19 cellular contexts compared by ENCODE assay signal in genomic region chr2:109383505-109384307, GRCh38.
DNase-seq lines count a peak whose midpoint lies in the region; ATAC-seq and TF ChIP-seq lines count a peak whose summit lies in the region.
"Had no signal": no experiment of that assay in that cellular context is flagged by ENCODE, and none has a peak within 500 bp of the region (broad histone marks: within the 10 kb centered on the region; RNA-seq: fewer than 3 reads in every experiment).

No MANE protein-coding gene starts in this region.

- intact Hi-C loops in sigmoid colon (cut with DNase I): no loop called here
- intact Hi-C loops in activated T-helper 1 cell treated with anti-CD3 and anti-CD28 coated beads, Interleukin-12 subunit alpha, Interleukin-12 subunit beta, Interleukin-2, Interleukin-4 antibody, amounts not matched to agents 30 ng/mL and 10 ng/mL and 1 ng/mL, durations not matched to agents 14 hours and 24 hours and 36 hours (cut with micrococcal nuclease): no loop called here

- peaks cover 13 to 22% of the 10 kb centered on the region in 2 experiments; a peak in 2 of 4 replicates for H3K4me1 ChIP-seq in SK-N-SH (ENCODE audit: control insufficient read depth in 1 of 2, insufficient read depth in 2 of 2, low read depth in 1 of 2, low read length in 1 of 2)
- no peaks in the 10 kb centered on the region for H3K4me1 ChIP-seq in RWPE2 (ENCODE audit: insufficient read depth, poor library complexity, severe bottlenecking)
- H3K4me1 ChIP-seq in sigmoid colon: peaks cover 0 to 21% (median 15%) of the 10 kb centered on the region in 4 donors
- H3K4me1 ChIP-seq: BE2C, foreskin keratinocyte, right lobe of liver had no signal

- H3K27me3 ChIP-seq in SK-N-SH (ENCODE audit: insufficient read depth): no peaks in the 10 kb centered on the region
- no peaks in the 10 kb centered on the region for H3K27me3 ChIP-seq in RWPE2 (ENCODE audit: insufficient read depth, poor library complexity, severe bottlenecking)
- H3K27me3 ChIP-seq in sigmoid colon: no peaks in the 10 kb centered on the region
- H3K27me3 ChIP-seq: BE2C, brain microvascular endothelial cell, neutrophil, right lobe of liver had no signal

- H3K27ac Mint-ChIP-seq in activated T-helper 1 cell treated with anti-CD3 and anti-CD28 coated beads, Interleukin-12 subunit alpha, Interleukin-12 subunit beta, Interleukin-2, Interleukin-4 antibody, amounts not matched to agents 30 ng/mL and 10 ng/mL and 1 ng/mL, durations not matched to agents 14 hours and 24 hours and 36 hours: no peak overlapping the region
- H3K27ac Mint-ChIP-seq: activated naive CD8-positive, alpha-beta T cell; dendritic cell treated with granulocyte-macrophage colony-stimulating factor and Interleukin-4, amounts not matched to agents 40 ng/mL and 50 ng/mL, for 4 days; stimulated activated naive B cell treated with anti-CD40 and anti-IgM and Interleukin-4, amounts not matched to agents 10 μg/mL and 1 μg/mL and 100 μg/mL, for 72 hours had no signal

- peaks cover 2% of the 10 kb centered on the region for H3K27me3 Mint-ChIP-seq in activated T-helper 1 cell treated with anti-CD3 and anti-CD28 coated beads, Interleukin-12 subunit alpha, Interleukin-12 subunit beta, Interleukin-2, Interleukin-4 antibody, amounts not matched to agents 30 ng/mL and 10 ng/mL and 1 ng/mL, durations not matched to agents 14 hours and 24 hours and 36 hours (ENCODE audit: insufficient read depth)
- H3K27me3 Mint-ChIP-seq: activated naive CD8-positive, alpha-beta T cell; stimulated activated naive B cell treated with anti-CD40 and anti-IgM and Interleukin-4, amounts not matched to agents 10 μg/mL and 1 μg/mL and 100 μg/mL, for 72 hours had no signal

- no peak for TF ChIP-seq RAD21 in SK-N-SH (IDR thresholded peaks at IDR 0.05; ENCODE audit: low read length)

- H3K9me3 ChIP-seq in SK-N-SH: no peaks in the 10 kb centered on the region
- H3K9me3 ChIP-seq in RWPE2 (ENCODE audit: severe bottlenecking): no peaks in the 10 kb centered on the region
- H3K9me3 ChIP-seq in sigmoid colon: no peaks in the 10 kb centered on the region
- H3K9me3 ChIP-seq: BE2C, neutrophil, right lobe of liver had no signal

- H3K9ac ChIP-seq in SK-N-SH: no peak overlapping the region

- TF ChIP-seq CTCF in SK-N-SH (IDR thresholded peaks at IDR 0.05) (no peak), RWPE2 (IDR thresholded peaks at IDR 0.05; ENCODE audit: poor library complexity, severe bottlenecking) (no peak), sigmoid colon (IDR thresholded peaks at IDR 0.05) (no peak)

- H3K79me2 ChIP-seq in SK-N-SH (ENCODE audit: insufficient read depth): no peaks in the 10 kb centered on the region

- H3K36me3 ChIP-seq in SK-N-SH (replicated peaks in 1 of 2; ENCODE audit: control insufficient read depth in 1 of 2, insufficient read depth in 2 of 2, low read length in 1 of 2): no peaks in the 10 kb centered on the region
- no peaks in the 10 kb centered on the region for H3K36me3 ChIP-seq in RWPE2 (ENCODE audit: low read depth)
- no peaks in the 10 kb centered on the region for H3K36me3 ChIP-seq in sigmoid colon
- H3K36me3 ChIP-seq: BE2C, brain microvascular endothelial cell, neutrophil, right lobe of liver had no signal

- no peak for TF ChIP-seq POLR2A in sigmoid colon (IDR thresholded peaks at IDR 0.05)

- H2AFZ ChIP-seq in SK-N-SH (ENCODE audit: low read depth): no peak overlapping the region

- no peaks in the 10 kb centered on the region for H3K9me3 Mint-ChIP-seq in activated T-helper 1 cell treated with anti-CD3 and anti-CD28 coated beads, Interleukin-12 subunit alpha, Interleukin-12 subunit beta, Interleukin-2, Interleukin-4 antibody, amounts not matched to agents 30 ng/mL and 10 ng/mL and 1 ng/mL, durations not matched to agents 14 hours and 24 hours and 36 hours
- H3K9me3 Mint-ChIP-seq: dendritic cell treated with granulocyte-macrophage colony-stimulating factor and Interleukin-4, amounts not matched to agents 40 ng/mL and 50 ng/mL, for 4 days had no signal

- H3K36me3 Mint-ChIP-seq in activated T-helper 1 cell treated with anti-CD3 and anti-CD28 coated beads, Interleukin-12 subunit alpha, Interleukin-12 subunit beta, Interleukin-2, Interleukin-4 antibody, amounts not matched to agents 30 ng/mL and 10 ng/mL and 1 ng/mL, durations not matched to agents 14 hours and 24 hours and 36 hours (ENCODE audit: low read depth): no peaks in the 10 kb centered on the region
- H3K36me3 Mint-ChIP-seq: stimulated activated naive B cell treated with anti-CD40 and anti-IgM and Interleukin-4, amounts not matched to agents 10 μg/mL and 1 μg/mL and 100 μg/mL, for 72 hours had no signal

- H3K4me2 ChIP-seq in SK-N-SH: peak overlapping the region; percentile 43

- no peak for TF ChIP-seq EP300 in SK-N-SH (IDR thresholded peaks at IDR 0.05; ENCODE audit: borderline replicate concordance in 1 of 2, low read depth in 1 of 2, low read length in 1 of 2)
- TF ChIP-seq EP300 in sigmoid colon (IDR thresholded peaks at IDR 0.05): no peak

- H3K9me2 ChIP-seq in SK-N-SH: no peaks in the 10 kb centered on the region

- 90% methylated on average over 19 of the region's 19 CpGs for WGBS in SK-N-SH (ENCODE audit: low lambda C conversion rate)
- WGBS in sigmoid colon, 2 donors: 92 to 94% methylated on average over 19 of the region's 19 CpGs

- H3K4me3 ChIP-seq in SK-N-SH (ENCODE audit: low read depth in 2 of 2, low read length in 1 of 2): no peak overlapping the region
- H3K4me3 ChIP-seq in RWPE2 (ENCODE audit: severe bottlenecking): no peak overlapping the region
- H3K4me3 ChIP-seq in sigmoid colon: no peak overlapping the region
- H3K4me3 ChIP-seq: right lobe of liver had no signal

- H3K4me1 Mint-ChIP-seq in activated T-helper 1 cell treated with anti-CD3 and anti-CD28 coated beads, Interleukin-12 subunit alpha, Interleukin-12 subunit beta, Interleukin-2, Interleukin-4 antibody, amounts not matched to agents 30 ng/mL and 10 ng/mL and 1 ng/mL, durations not matched to agents 14 hours and 24 hours and 36 hours (ENCODE audit: low read depth): no peaks in the 10 kb centered on the region
- H3K4me1 Mint-ChIP-seq: stimulated activated naive B cell treated with anti-CD40 and anti-IgM and Interleukin-4, amounts not matched to agents 10 μg/mL and 1 μg/mL and 100 μg/mL, for 72 hours had no signal

- no peak for ATAC-seq in SK-N-SH treated with all-trans-retinoic acid at 6 μM for 48 hours
- no peak for ATAC-seq in RWPE2 (ENCODE audit: low read depth)
- no peak for ATAC-seq in left lobe of liver
- ATAC-seq: foreskin keratinocyte; stimulated activated naive B cell treated with anti-CD40 and anti-IgM and Interleukin-4, amounts not matched to agents 10 μg/mL and 1 μg/mL and 100 μg/mL, for 72 hours had no signal

- H4K20me1 ChIP-seq in SK-N-SH (ENCODE audit: insufficient read depth): 0 out of 2 replicates have a peak, but pooled peaks cover 3% of the 10 kb centered on the region

- DNase-seq in SK-N-SH (no peak), RWPE2 (ENCODE audit: low spot score) (peak; percentile 20), left lobe of liver (ENCODE audit: low spot score) (peak; percentile 37), sigmoid colon (peak; percentile 50), HuH-7.5 (ENCODE audit: low spot score) (no peak), SIG-M5 (lab: John Stamatoyannopoulos, UW) (no peak)
- DNase-seq in activated T-helper 1 cell treated with anti-CD3 and anti-CD28 coated beads, Interleukin-12 subunit alpha, Interleukin-12 subunit beta, Interleukin-2, Interleukin-4 antibody, amounts not matched to agents 30 ng/mL and 10 ng/mL and 1 ng/mL, durations not matched to agents 14 hours and 24 hours and 36 hours (ENCODE audit: low spot score): no peak
- DNase-seq: 8988T; BE2C; KBM-7; stimulated activated naive B cell treated with anti-CD40 and anti-IgM and Interleukin-4, amounts not matched to agents 10 μg/mL and 1 μg/mL and 100 μg/mL, for 72 hours had no signal

- no peaks in the 10 kb centered on the region for H3F3A ChIP-seq in SK-N-SH (replicated peaks; ENCODE audit: insufficient read depth)

- POLR2A ChIA-PET in SK-N-SH (lab: Yijun Ruan, JAX): no interaction called here

- H3K27ac ChIP-seq in SK-N-SH (ENCODE audit: low read depth in 2 of 2, low read length in 1 of 2) (no peak overlapping the region), RWPE2 (ENCODE audit: poor library complexity, severe bottlenecking) (no peak overlapping the region), sigmoid colon (no peak overlapping the region)
- H3K27ac ChIP-seq: brain microvascular endothelial cell, epithelial cell of prostate, foreskin keratinocyte, neutrophil, right lobe of liver had no signal

- H3K4me3 Mint-ChIP-seq in activated T-helper 1 cell treated with anti-CD3 and anti-CD28 coated beads, Interleukin-12 subunit alpha, Interleukin-12 subunit beta, Interleukin-2, Interleukin-4 antibody, amounts not matched to agents 30 ng/mL and 10 ng/mL and 1 ng/mL, durations not matched to agents 14 hours and 24 hours and 36 hours: no peak overlapping the region
- H3K4me3 Mint-ChIP-seq: activated naive CD8-positive, alpha-beta T cell; dendritic cell treated with granulocyte-macrophage colony-stimulating factor and Interleukin-4, amounts not matched to agents 40 ng/mL and 50 ng/mL, for 4 days; stimulated activated naive B cell treated with anti-CD40 and anti-IgM and Interleukin-4, amounts not matched to agents 10 μg/mL and 1 μg/mL and 100 μg/mL, for 72 hours had no signal

- CTCF ChIA-PET in SK-N-SH (lab: Yijun Ruan, JAX): no interaction called here

TF ChIP-seq in SK-N-SH, 30 proteins besides CTCF, POLR2A, EP300 and RAD21:
- TF ChIP-seq MEF2A (IDR thresholded peaks at IDR 0.05; ENCODE audit: borderline replicate concordance, low read depth) (no peak), TCF12 (IDR thresholded peaks at IDR 0.05) (no peak)
TF ChIP-seq in SK-N-SH: peak in this region for 0.

TF ChIP-seq in SK-N-SH treated with all-trans-retinoic acid at 6 μM for 48 hours, 23 proteins besides CTCF, POLR2A, EP300 and RAD21 (continues in another document):
- no peak for TF ChIP-seq PPARA (CRISPR knock-in tag; IDR thresholded peaks at IDR 0.05; ENCODE audit: borderline replicate concordance)
- TF ChIP-seq ZFP3 (CRISPR knock-in tag; IDR thresholded peaks at IDR 0.05): no peak
- no peak for TF ChIP-seq ZNF70 (CRISPR knock-in tag; IDR thresholded peaks at IDR 0.05)
- no peak for TF ChIP-seq BACH2 (CRISPR knock-in tag; IDR thresholded peaks at IDR 0.05; ENCODE audit: borderline replicate concordance)
- TF ChIP-seq ZFP30 (CRISPR knock-in tag; IDR thresholded peaks at IDR 0.05): no peak
- TF ChIP-seq ZNF565 (CRISPR knock-in tag; conservative IDR thresholded peaks at IDR 0.05; ENCODE audit: low read depth): no peak
- no peak for TF ChIP-seq CSDC2 (CRISPR knock-in tag; IDR thresholded peaks at IDR 0.05)
- TF ChIP-seq TOX (CRISPR knock-in tag; IDR thresholded peaks at IDR 0.05; ENCODE audit: borderline replicate concordance): no peak
- no peak for TF ChIP-seq GLIS3 (CRISPR knock-in tag; IDR thresholded peaks at IDR 0.05)

Comparison
In these comparisons a context has a peak if more than half of its experiments do, and no peak if none do; other contexts are left out.
1. DNase-seq: peak in RWPE2 (single experiment), left lobe of liver (single experiment) and sigmoid colon (single experiment); none in SK-N-SH (single experiment), activated T-helper 1 cell treated with anti-CD3 and anti-CD28 coated beads, Interleukin-12 subunit alpha, Interleukin-12 subunit beta, Interleukin-2, Interleukin-4 antibody, amounts not matched to agents 30 ng/mL and 10 ng/mL and 1 ng/mL, durations not matched to agents 14 hours and 24 hours and 36 hours (single experiment), HuH-7.5 (single experiment) and SIG-M5 (single experiment).